Comparison of ENCODE assay signal across 15 cellular contexts in genomic region chr6:25706314-25707014, GRCh38. TPM values are rescaled to one million over a fixed set of nuclear protein-coding genes. Genes with fewer than 3 reads are reported as not detected.
A peak's percentile ranks its signal among the peaks of the same experiment; 100 is the strongest.
DNase-seq lines count a peak whose midpoint lies in the region; ATAC-seq and TF ChIP-seq lines count a peak whose summit lies in the region.
"Had no signal": no experiment of that assay in that cellular context is flagged by ENCODE, and none has a peak within 500 bp of the region (broad histone marks: within the 10 kb centered on the region; RNA-seq: fewer than 3 reads in every experiment).

No MANE protein-coding gene starts in this region.

- no peak for TF ChIP-seq CTCF in right lobe of liver (IDR thresholded peaks at IDR 0.05)

- intact Hi-C loops in right lobe of liver (cut with DNase I): no loop called here

- no peaks in the 10 kb centered on the region for H3K36me3 ChIP-seq in right lobe of liver
- H3K36me3 ChIP-seq: ascending aorta, SJCRH30 had no signal

- H3K27ac ChIP-seq in right lobe of liver: no peak overlapping the region
- H3K27ac ChIP-seq: 22Rv1, ascending aorta, SJCRH30 had no signal

- H3K9me3 ChIP-seq in right lobe of liver: no peaks in the 10 kb centered on the region
- H3K9me3 ChIP-seq: ascending aorta, SJCRH30 had no signal

- H3K4me3 ChIP-seq in right lobe of liver: no peak overlapping the region
- H3K4me3 ChIP-seq: ascending aorta, SJCRH30 had no signal

- TF ChIP-seq POLR2A in right lobe of liver (IDR thresholded peaks at IDR 0.05): no peak

- ATAC-seq in right lobe of liver (peak; percentile 63 to 83 (median 74)), GM18858 (IDR thresholded peaks at IDR 0.05; ENCODE audit: unreplicated experiment) (no peak)
- ATAC-seq: HCT116 had no signal

- H3K27me3 ChIP-seq in right lobe of liver: no peaks in the 10 kb centered on the region
- H3K27me3 ChIP-seq: ascending aorta, SJCRH30 had no signal

- DNase-seq in DMS 273 (lab: John Stamatoyannopoulos, UW; ENCODE audit: unreplicated experiment) (peak; percentile 4), DMS 273 treated with DMSO at 0.1 percent for 48 hours (lab: John Stamatoyannopoulos, UW) (no peak), M059J (ENCODE audit: low read depth) (peak; percentile 18), amniotic epithelial cell (ENCODE audit: low read depth) (peak; percentile 14), right lobe of liver (peak in 2 of 3 donors; percentile 71 to 72), middle frontal gyrus (ENCODE audit: extremely low spot score, low spot score) (no peak), GM19238 (ENCODE audit: insufficient read length, low spot score) (no peak)
- DNase-seq: activated B cell treated with CpG ODN at 0.5 μM for 24 hours; activated T-cell treated with anti-CD3 and anti-CD28 coated beads, Interleukin-2, amount 50 U/mL, for 48 hours had no signal

- 81% methylated on average over 6 of the region's 6 CpGs for WGBS in right lobe of liver (ENCODE audit: insufficient coverage, low coverage, low lambda C conversion rate, missing lambda C conversion rate)

- no peaks in the 10 kb centered on the region for H3K4me1 ChIP-seq in right lobe of liver
- H3K4me1 ChIP-seq: ascending aorta, SJCRH30 had no signal

RNA-seq across cellular contexts. Expression of gene SLC17A4, which starts 48.1 kb away (rescaled TPM):
- not detected in 2 replicates for total RNA-seq in M059J (2014; rRNA removed; shearing (Covaris generic))
- total RNA-seq in right lobe of liver: 10 to 100 TPM in 4 of 6 experiments, 1 to 10 TPM in 2; 6.8 to 23.7 (median 19.5) TPM
- total RNA-seq: activated B cell treated with CpG ODN at 0.5 μM for 24 hours, ascending aorta, pulmonary artery endothelial cell, SJCRH30 had no signal

RNA-seq across cellular contexts. Expression of gene SCGN, which starts 54.4 kb away (rescaled TPM):
- total RNA-seq in M059J (2014; rRNA removed; shearing (Covaris generic)): not detected in 2 replicates
- 1 to 10 TPM in 3 of 6 experiments, under 1 TPM in 3; 0.74 to 2.2 (median 0.99) TPM for total RNA-seq in right lobe of liver
- total RNA-seq: activated B cell treated with CpG ODN at 0.5 μM for 24 hours, ascending aorta, pulmonary artery endothelial cell, SJCRH30 had no signal

Comparison
In these comparisons a context has a peak if more than half of its experiments do, and no peak if none do; other contexts are left out.
1. DNase-seq: peak in DMS 273 (single experiment), M059J (single experiment), amniotic epithelial cell (single experiment) and right lobe of liver (2 of 3); none in DMS 273 treated with DMSO at 0.1 percent for 48 hours (single experiment), middle frontal gyrus (single experiment) and GM19238 (single experiment).